1 cellular context compared by ENCODE assay signal in the genomic region with DNA sequence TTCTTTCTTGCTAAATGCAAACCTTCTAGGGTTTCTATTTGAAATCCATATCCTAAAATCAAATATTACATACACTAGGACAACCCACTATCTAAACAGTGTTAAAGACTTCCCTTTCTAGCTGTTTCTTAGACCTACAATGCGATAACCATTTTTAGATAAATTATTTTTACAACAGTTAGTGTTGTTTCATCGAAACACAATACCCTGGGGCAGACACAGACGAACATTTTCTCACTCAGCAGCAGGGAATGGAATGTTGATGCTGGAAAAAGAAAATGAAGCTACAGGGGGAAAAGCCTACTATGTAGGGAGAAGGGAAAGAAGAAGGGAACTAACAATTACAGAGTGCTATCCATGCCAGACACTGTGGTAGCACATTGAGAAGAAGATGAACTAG.
TF ChIP-seq lines count a peak whose summit lies in the region.

No MANE protein-coding gene starts in this region.

TF ChIP-seq in K562, 482 proteins besides CTCF, POLR2A, EP300 and RAD21:
- no peak for TF ChIP-seq ZNF668 (CRISPR knock-in tag; IDR thresholded peaks at IDR 0.05)
- TF ChIP-seq ADNP (tag; IDR thresholded peaks at IDR 0.05): 0 out of 2 replicates have a peak, but pooled peaks have one; percentile 23
